ENCODE assay signal across 8 cellular contexts in the genomic region with DNA sequence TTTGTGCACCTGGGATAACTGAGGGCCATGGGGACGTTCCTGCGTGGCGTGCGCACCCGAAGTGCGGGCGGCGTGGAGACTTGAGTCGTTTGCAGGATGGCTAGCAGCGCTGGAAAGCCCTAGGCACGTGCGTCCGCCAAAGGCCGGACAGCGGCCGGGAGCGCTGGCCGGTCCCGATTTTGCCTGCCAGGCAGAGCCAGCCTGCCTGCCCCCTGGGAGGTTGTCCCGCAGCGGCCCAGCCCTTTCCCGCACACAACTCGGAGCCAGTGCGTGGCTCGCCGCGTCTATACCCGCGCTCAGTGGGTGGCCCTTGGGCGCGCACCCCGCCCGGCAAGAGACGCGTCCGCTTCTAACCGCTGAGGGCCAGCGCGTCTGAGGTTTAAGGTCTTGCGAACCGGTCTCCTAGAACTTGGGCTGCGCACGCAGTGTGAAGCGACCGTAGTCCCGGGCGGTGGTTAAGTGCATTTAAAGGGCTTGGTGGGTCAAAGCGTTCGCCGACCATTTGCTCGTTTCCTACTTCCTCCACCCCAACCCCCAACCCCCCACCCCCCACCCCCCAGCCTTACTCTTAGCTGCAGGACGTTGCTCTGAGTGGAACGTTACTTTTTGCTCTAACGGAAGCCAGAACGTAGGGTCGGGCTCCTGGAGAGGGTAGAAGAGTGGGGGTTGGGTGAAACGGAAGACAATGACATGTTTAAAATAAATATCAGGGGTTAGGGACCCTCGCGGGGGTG. TPM values are rescaled to one million over a fixed set of nuclear protein-coding genes. Genes with fewer than 3 reads are reported as not detected.
DNase-seq lines count a peak whose midpoint lies in the region; ATAC-seq and TF ChIP-seq lines count a peak whose summit lies in the region.

No MANE protein-coding gene starts in this region.

- no peaks in the 10 kb centered on the region for H3K36me3 ChIP-seq in BJ (ENCODE audit: control insufficient read depth, insufficient read depth, low read length)
- H3K36me3 ChIP-seq in osteoblast (ENCODE audit: insufficient read depth, low read length), result no peaks in the 10 kb centered on the region

- CTCF ChIA-PET in BJ (lab: Yijun Ruan, JAX), result interaction anchor here (0.9 kb wide), 1 partner anchor 14 kb away, joined by 3 read pairs; no protein-coding TSS in a partner anchor

- H3K9me3 ChIP-seq in osteoblast (ENCODE audit: low read depth, low read length), result no peaks in the 10 kb centered on the region

- H2AFZ ChIP-seq in osteoblast (ENCODE audit: low read length), result peak overlapping the region; percentile 95

- ATAC-seq in GM18861 (IDR thresholded peaks at IDR 0.05; ENCODE audit: unreplicated experiment) (peak; percentile 22), HG03066 (IDR thresholded peaks at IDR 0.05; ENCODE audit: low read depth, unreplicated experiment) (peak; percentile 32)

- DNase-seq in BJ (ENCODE audit: low read depth) (no peak), NCI-H446 (lab: John Stamatoyannopoulos, UW) (peak; percentile 18 to 57), fibroblast of villous mesenchyme (ENCODE audit: low read depth) (peak; percentile 68), osteoblast (ENCODE audit: insufficient read length, low spot score, missing footprints) (peak; percentile 81), NCI-H128 (lab: John Stamatoyannopoulos, UW; ENCODE audit: unreplicated experiment) (no peak)
- DNase-seq in activated CD8-positive, alpha-beta memory T cell treated with anti-CD3 and anti-CD28 coated beads, Interleukin-2, amount 50 U/mL, for 48 hours, result peak; percentile 76

- no peak overlapping the region for H3K27ac ChIP-seq in osteoblast (ENCODE audit: low read depth, low read length)

- peaks cover 11% of the 10 kb centered on the region for H3K4me1 ChIP-seq in osteoblast (ENCODE audit: insufficient read depth, low read length)

- TF ChIP-seq CTCF in BJ (IDR thresholded peaks at IDR 0.05; ENCODE audit: insufficient read depth, low read depth, low read length) (no peak), fibroblast of villous mesenchyme (IDR thresholded peaks at IDR 0.05; ENCODE audit: insufficient read depth, low read depth, low read length) (no peak), osteoblast (IDR thresholded peaks at IDR 0.05; ENCODE audit: extremely low read depth, low read depth, low read length) (no peak)

- H4K20me1 ChIP-seq in osteoblast (ENCODE audit: insufficient read depth, low read length), result no peaks in the 10 kb centered on the region

- H3K4me3 ChIP-seq in BJ (ENCODE audit: low read depth, low read length) (peak overlapping the region; percentile 79), fibroblast of villous mesenchyme (ENCODE audit: low read depth, low read length) (peak overlapping the region; percentile 75), osteoblast (ENCODE audit: insufficient read depth, low read length) (peak overlapping the region; percentile 80)

- H3K4me2 ChIP-seq in osteoblast (ENCODE audit: insufficient read depth, low read length), result peak overlapping the region; percentile 92

- peaks cover 4% of the 10 kb centered on the region for H3K27me3 ChIP-seq in BJ (ENCODE audit: control insufficient read depth, insufficient read depth, low read length)
- H3K27me3 ChIP-seq in osteoblast (ENCODE audit: insufficient read depth, low read length), result peaks cover 42% of the 10 kb centered on the region

- POLR2A ChIA-PET in BJ (lab: Charles Lee), result no interaction called here

- no peaks in the 10 kb centered on the region for H3K79me2 ChIP-seq in osteoblast (ENCODE audit: insufficient read depth, low read length)

RNA-seq across cellular contexts. Expression of a gene that starts 0.6 kb away (rescaled TPM):
- polyA plus RNA-seq in BJ (2011; rRNA removed), result 8.3 and 8.7 TPM in 2 replicates
- polyA minus RNA-seq in BJ (2011; rRNA and poly(A)+ RNA removed), result 5.8 and 6.7 TPM in 2 replicates
- total RNA-seq in fibroblast of villous mesenchyme, result 5.5 and 5.6 TPM in 2 replicates
- 0.59 and 1.1 TPM in 2 replicates for total RNA-seq in osteoblast

Comparison
In these comparisons a context has a peak if more than half of its experiments do, and no peak if none do; other contexts are left out.
1. DNase-seq: peak in NCI-H446 (2 of 2), activated CD8-positive, alpha-beta memory T cell treated with anti-CD3 and anti-CD28 coated beads, Interleukin-2, amount 50 U/mL, for 48 hours (single experiment), fibroblast of villous mesenchyme (single experiment) and osteoblast (single experiment); none in BJ (single experiment) and NCI-H128 (single experiment).
2. Peak in every context shown above with its lines, with median percentiles within 50 percentile points of each other: H3K4me3 ChIP-seq.